Comparison of ENCODE assay signal across 8 cellular contexts in genomic region chr11:67390947-67391303, GRCh38. TPM values are rescaled to one million over a fixed set of nuclear protein-coding genes. Genes with fewer than 3 reads are reported as not detected.
DNase-seq lines count a peak whose midpoint lies in the region; ATAC-seq and TF ChIP-seq lines count a peak whose summit lies in the region.

No MANE protein-coding gene starts in this region.

- peak overlapping the region; percentile 92 for H3K4me2 ChIP-seq in smooth muscle cell

- POLR2A ChIA-PET in HEK293 (lab: Yijun Ruan, JAX), result interaction anchor here (0.6 to 3.5 kb wide), 5 partner anchors 10 to 59 kb away, joined by 3 to 53 read pairs (median 11); partner anchors contain the start of genes POLD4 and PPP1CA
- POLR2A ChIA-PET in activated CD8-positive, alpha-beta T cell treated with anti-CD3 and anti-CD28 coated beads, Interleukin-2, amount 10 ng/mL, durations not matched to agents 7 days and 5 days (lab: Charles Lee), result interaction anchor here (0.6 to 2.6 kb wide), 6 partner anchors 10 to 88 kb away, joined by 3 to 33 read pairs (median 8); partner anchors contain the start of genes PPP1CA and PTPRCAP

- 17% methylated on average over 15 of the region's 15 CpGs for WGBS in smooth muscle cell (ENCODE audit: low lambda C conversion rate)

- peak overlapping the region; percentile 97 for H3K4me3 Mint-ChIP-seq in activated CD8-positive, alpha-beta T cell treated with anti-CD3 and anti-CD28 coated beads, Interleukin-2, amount 10 ng/mL, durations not matched to agents 7 days and 5 days

- no peaks in the 10 kb centered on the region for H3K9me3 Mint-ChIP-seq in activated CD8-positive, alpha-beta T cell treated with anti-CD3 and anti-CD28 coated beads, Interleukin-2, amount 10 ng/mL, durations not matched to agents 7 days and 5 days (ENCODE audit: insufficient read depth)

- in situ Hi-C loops in GM13977 (cut with MboI; ENCODE audit: low pct_unique_long_range_greater_than_20kb, low sequenced_read_pairs, unreplicated experiment), result no loop called here

- peaks cover 26% of the 10 kb centered on the region for H3K36me3 Mint-ChIP-seq in activated CD8-positive, alpha-beta T cell treated with anti-CD3 and anti-CD28 coated beads, Interleukin-2, amount 10 ng/mL, durations not matched to agents 7 days and 5 days (ENCODE audit: low read depth)

- peak overlapping the region; percentile 79 for H3K27ac Mint-ChIP-seq in activated CD8-positive, alpha-beta T cell treated with anti-CD3 and anti-CD28 coated beads, Interleukin-2, amount 10 ng/mL, durations not matched to agents 7 days and 5 days

- H3F3A ChIP-seq in smooth muscle cell (ENCODE audit: low read depth), result no peaks in the 10 kb centered on the region

- H3K4me1 Mint-ChIP-seq in activated CD8-positive, alpha-beta T cell treated with anti-CD3 and anti-CD28 coated beads, Interleukin-2, amount 10 ng/mL, durations not matched to agents 7 days and 5 days (ENCODE audit: low read depth), result peaks cover 45% of the 10 kb centered on the region

- H3K27ac ChIP-seq in HEK293 (ENCODE audit: extremely low read depth, low read depth, low read length) (peak overlapping the region; percentile 67), smooth muscle cell (ENCODE audit: low read depth) (peak overlapping the region; percentile 79)

- no peaks in the 10 kb centered on the region for H4K20me1 ChIP-seq in smooth muscle cell (ENCODE audit: low read depth)

- CTCF ChIA-PET in HEK293 (lab: Yijun Ruan, JAX), result interaction anchor here (0.6 to 25.6 kb wide), 5 partner anchors 9 to 79 kb away, joined by 3 to 898 read pairs (median 7); partner anchors contain the start of genes CLCF1, POLD4 and PPP1CA
- CTCF ChIA-PET in activated CD8-positive, alpha-beta T cell treated with anti-CD3 and anti-CD28 coated beads, Interleukin-2, amount 10 ng/mL, durations not matched to agents 7 days and 5 days (lab: Charles Lee), result interaction anchor here (1.8 to 31.4 kb wide), 7 partner anchors 9 to 129 kb away, joined by 4 to 998 read pairs (median 10); partner anchors contain the start of genes POLD4, PPP1CA and PTPRCAP

- ATAC-seq in activated CD8-positive, alpha-beta T cell treated with anti-CD3 and anti-CD28 coated beads, Interleukin-2, amount 10 ng/mL, durations not matched to agents 7 days and 5 days, result no peak
- no peak for ATAC-seq in GM21390 (IDR thresholded peaks at IDR 0.05; ENCODE audit: unreplicated experiment)

- no peak for DNase-seq in activated CD8-positive, alpha-beta T cell treated with anti-CD3 and anti-CD28 coated beads, Interleukin-2, amount 10 ng/mL, durations not matched to agents 7 days and 5 days
- DNase-seq in smooth muscle cell (lab: John Stamatoyannopoulos, UW; ENCODE audit: unreplicated experiment) (no peak), GM13977 (ENCODE audit: low spot score) (no peak), HT-29 (ENCODE audit: low spot score) (no peak), hippocampal formation (lab: John Stamatoyannopoulos, UW) (no peak)

- H3K27me3 Mint-ChIP-seq in activated CD8-positive, alpha-beta T cell treated with anti-CD3 and anti-CD28 coated beads, Interleukin-2, amount 10 ng/mL, durations not matched to agents 7 days and 5 days (ENCODE audit: low read depth), result no peaks in the 10 kb centered on the region

- H3K36me3 ChIP-seq in HEK293 (ENCODE audit: control insufficient read depth in 2 of 2, insufficient read depth in 1 of 2, low read length in 2 of 2), result peaks cover 0 to 22% of the 10 kb centered on the region in 2 experiments; a peak in 1 of 3 replicates
- H3K36me3 ChIP-seq in smooth muscle cell (ENCODE audit: low read depth), result no peaks in the 10 kb centered on the region

- H3K9ac ChIP-seq in smooth muscle cell (ENCODE audit: low read depth), result peak overlapping the region; percentile 85

- H3K79me2 ChIP-seq in smooth muscle cell (ENCODE audit: low read depth), result no peaks in the 10 kb centered on the region

- H3K4me3 ChIP-seq in HEK293 (ENCODE audit: low read depth, low read length) (peak overlapping the region; percentile 76), iPS-11a (ENCODE audit: low read depth, low read length) (peak overlapping the region; percentile 81), smooth muscle cell (peak overlapping the region; percentile 71)

- H3K9me3 ChIP-seq in HEK293 (ENCODE audit: control insufficient read depth, insufficient read depth, low read depth, low read length) (no peaks in the 10 kb centered on the region), smooth muscle cell (replicated peaks; ENCODE audit: low read depth) (no peaks in the 10 kb centered on the region)

- H3K4me1 ChIP-seq in HEK293 (ENCODE audit: control insufficient read depth, insufficient read depth, low read length) (0 out of 2 replicates have a peak, but pooled peaks cover 3% of the 10 kb centered on the region), smooth muscle cell (ENCODE audit: low read depth) (peaks cover 3% of the 10 kb centered on the region)

- no peaks in the 10 kb centered on the region for H3K27me3 ChIP-seq in smooth muscle cell (ENCODE audit: low read depth)

- TF ChIP-seq CTCF in HEK293 (tag by site-specific recombination; IDR thresholded peaks at IDR 0.05), result no peak
- no peak for TF ChIP-seq CTCF in smooth muscle cell (IDR thresholded peaks at IDR 0.05; ENCODE audit: borderline replicate concordance, insufficient read depth, poor library complexity, severe bottlenecking)
- TF ChIP-seq CTCF in GM13977 (IDR thresholded peaks at IDR 0.05; ENCODE audit: extremely low read depth, insufficient read depth, missing control alignments), result no peak

- H2AFZ ChIP-seq in smooth muscle cell (ENCODE audit: low read depth), result peak overlapping the region; percentile 53

TF ChIP-seq in HEK293, 187 proteins besides CTCF, POLR2A, EP300 and RAD21 (continues in another document):
- TF ChIP-seq PRDM2 (tag by site-specific recombination; IDR thresholded peaks at IDR 0.05; ENCODE audit: borderline replicate concordance) (no peak), ZNF211 (tag by site-specific recombination; IDR thresholded peaks at IDR 0.05; ENCODE audit: low read depth) (no peak)

RNA-seq across cellular contexts. Expression of gene RAD9A, which starts 0.9 kb away (rescaled TPM):
- 10 to 100 TPM; 59.5 to 60.4 TPM for total RNA-seq in activated CD8-positive, alpha-beta T cell treated with anti-CD3 and anti-CD28 coated beads, Interleukin-2, amount 10 ng/mL, durations not matched to agents 7 days and 5 days
- total RNA-seq in smooth muscle cell, result 17.3 and 19.5 TPM in 2 replicates
- polyA plus RNA-seq in smooth muscle cell, result 20.3 and 21.4 TPM in 2 replicates
- 35.2 and 38.4 TPM in 2 replicates for total RNA-seq in HT-29 (2014; rRNA removed; shearing (Covaris generic))

RNA-seq across cellular contexts. Expression of gene PPP1CA, which starts 10.7 kb away (rescaled TPM):
- 100 to 1,000 TPM; 429 to 434 TPM for total RNA-seq in activated CD8-positive, alpha-beta T cell treated with anti-CD3 and anti-CD28 coated beads, Interleukin-2, amount 10 ng/mL, durations not matched to agents 7 days and 5 days
- total RNA-seq in smooth muscle cell, result 99.3 and 123 TPM in 2 replicates
- polyA plus RNA-seq in smooth muscle cell, result 210 and 220 TPM in 2 replicates
- total RNA-seq in HT-29 (2014; rRNA removed; shearing (Covaris generic)), result 610 and 631 TPM in 2 replicates

RNA-seq across cellular contexts. Expression of gene TBC1D10C, which starts 13.0 kb away (rescaled TPM):
- total RNA-seq in activated CD8-positive, alpha-beta T cell treated with anti-CD3 and anti-CD28 coated beads, Interleukin-2, amount 10 ng/mL, durations not matched to agents 7 days and 5 days, result 100 to 1,000 TPM; 345 to 352 TPM
- not detected in 2 replicates for total RNA-seq in smooth muscle cell
- polyA plus RNA-seq in smooth muscle cell, result 0.32 TPM in 1 of 2 replicates, not detected in the other
- 0.15 TPM in 1 of 2 replicates, not detected in the other for total RNA-seq in HT-29 (2014; rRNA removed; shearing (Covaris generic))

RNA-seq across cellular contexts. Expression of gene CLCF1, which starts 17.5 kb away (rescaled TPM):
- under 1 TPM; 0.29 to 0.50 TPM for total RNA-seq in activated CD8-positive, alpha-beta T cell treated with anti-CD3 and anti-CD28 coated beads, Interleukin-2, amount 10 ng/mL, durations not matched to agents 7 days and 5 days
- total RNA-seq in smooth muscle cell, result 7.3 and 12.2 TPM in 2 replicates
- 4.6 and 6.2 TPM in 2 replicates for polyA plus RNA-seq in smooth muscle cell
- 25.5 and 29.7 TPM in 2 replicates for total RNA-seq in HT-29 (2014; rRNA removed; shearing (Covaris generic))

RNA-seq across cellular contexts. Expression of gene CARNS1, which starts 24.6 kb away (rescaled TPM):
- total RNA-seq in activated CD8-positive, alpha-beta T cell treated with anti-CD3 and anti-CD28 coated beads, Interleukin-2, amount 10 ng/mL, durations not matched to agents 7 days and 5 days, result 1 to 10 TPM; 4.8 to 4.9 TPM
- 0.36 and 0.85 TPM in 2 replicates for total RNA-seq in smooth muscle cell
- polyA plus RNA-seq in smooth muscle cell, result 1.7 and 3.6 TPM in 2 replicates
- total RNA-seq in HT-29 (2014; rRNA removed; shearing (Covaris generic)), result 0.70 and 0.76 TPM in 2 replicates

Comparison
In these comparisons a context has a peak if more than half of its experiments do, and no peak if none do; other contexts are left out.
1. RNA of gene TBC1D10C, which starts 13.0 kb away (total RNA-seq): 345 to 352 TPM in activated CD8-positive, alpha-beta T cell treated with anti-CD3 and anti-CD28 coated beads, Interleukin-2, amount 10 ng/mL, durations not matched to agents 7 days and 5 days; 0.15 TPM in HT-29 and not detected in smooth muscle cell; every median in the first group is over 100 times any median in the second.
2. Peak in every context shown above with its lines, with median percentiles within 50 percentile points of each other: H3K4me3 ChIP-seq.